8 cellular contexts compared by ENCODE assay signal in the genomic region with DNA sequence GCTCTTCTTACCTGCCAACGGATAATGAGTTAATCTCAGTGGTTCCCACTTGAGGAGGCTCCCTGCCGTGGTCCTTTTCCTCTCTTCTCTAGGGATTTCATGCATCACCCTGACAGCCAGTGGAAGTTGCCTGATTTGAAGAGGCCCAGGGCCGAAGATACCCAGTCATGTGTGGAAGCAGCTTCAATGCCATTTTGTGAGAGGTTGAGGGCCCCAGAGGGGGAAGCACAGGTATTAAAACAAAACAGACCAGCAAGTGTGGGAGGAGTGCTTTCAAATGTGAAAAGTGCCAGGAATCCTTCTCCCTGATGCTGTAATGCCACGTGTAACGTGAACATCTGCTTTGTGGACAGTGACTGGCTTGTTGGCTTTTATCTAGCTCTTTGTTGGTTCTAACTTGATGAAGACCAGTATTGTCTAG. TPM values are rescaled to one million over a fixed set of nuclear protein-coding genes. Genes with fewer than 3 reads are reported as not detected.
DNase-seq lines count a peak whose midpoint lies in the region; ATAC-seq and TF ChIP-seq lines count a peak whose summit lies in the region.

No MANE protein-coding gene starts in this region.

- no peaks in the 10 kb centered on the region for H3K9me3 Mint-ChIP-seq in neural crest cell

- intact Hi-C loops in colonic mucosa (cut with DNase I) = loop anchor here (5.0 kb wide), 1 partner anchor 788 kb away; a partner anchor contains a TSS

- DNase-seq in Ammon's horn (ENCODE audit: low spot score) (peak; percentile 87), NCI-H187 treated with DMSO at 0.1 percent for 48 hours (lab: John Stamatoyannopoulos, UW) (peak; percentile 42), colonic mucosa (no peak), neural crest cell (ENCODE audit: low read depth, low spot score) (no peak), SIG-M5 treated with dmso at 0.1 percent for 504 hours (lab: John Stamatoyannopoulos, UW; ENCODE audit: unreplicated experiment) (no peak), NCI-H1436 (lab: John Stamatoyannopoulos, UW) (no peak), NCI-H526 treated with DMSO at 0.1 percent for 48 hours (lab: John Stamatoyannopoulos, UW) (no peak)

- no peaks in the 10 kb centered on the region for H3K9me3 ChIP-seq in colonic mucosa

- TF ChIP-seq CTCF in colonic mucosa (IDR thresholded peaks at IDR 0.05) = no peak
- TF ChIP-seq CTCF in neural crest cell (conservative IDR thresholded peaks at IDR 0.05) = no peak

- H3K27ac Mint-ChIP-seq in neural crest cell (ENCODE audit: unreplicated experiment) = no peak overlapping the region

- peaks cover 10% of the 10 kb centered on the region for H3K4me1 Mint-ChIP-seq in neural crest cell

- ATAC-seq in GM18517 (IDR thresholded peaks at IDR 0.05; ENCODE audit: unreplicated experiment) = no peak

- no peaks in the 10 kb centered on the region for H3K36me3 ChIP-seq in colonic mucosa

- peak overlapping the region; percentile 96 for H3K27ac ChIP-seq in colonic mucosa

- H3K36me3 Mint-ChIP-seq in neural crest cell (ENCODE audit: low read depth) = no peaks in the 10 kb centered on the region

- peak overlapping the region; percentile 84 for H3K4me3 ChIP-seq in colonic mucosa

- no peaks in the 10 kb centered on the region for H3K27me3 ChIP-seq in colonic mucosa

- peaks cover 32% of the 10 kb centered on the region for H3K27me3 Mint-ChIP-seq in neural crest cell (ENCODE audit: low read depth)

- H3K4me1 ChIP-seq in colonic mucosa = no peaks in the 10 kb centered on the region

- peak overlapping the region; percentile 94 for H3K4me3 Mint-ChIP-seq in neural crest cell

- H3K9ac ChIP-seq in colonic mucosa (ENCODE audit: low read depth in 2 of 2, low read length in 2 of 2) = peak overlapping the region; percentile 25 to 90

RNA-seq across cellular contexts. Expression of a gene that starts 1.5 kb away (rescaled TPM):
- total RNA-seq in colonic mucosa (10 to 100 TPM; 13.3 to 45.6 TPM), neural crest cell (1.4 and 1.8 TPM in 2 replicates)

RNA-seq across cellular contexts. Expression of a gene that starts 53.5 kb away (rescaled TPM):
- total RNA-seq in colonic mucosa (10 to 100 TPM in 1 of 2 donors, 1 to 10 TPM in 1; 5.7 to 10.4 TPM), neural crest cell (14.6 and 15.2 TPM in 2 replicates)

RNA-seq across cellular contexts. Expression of a gene that starts 56.2 kb away (rescaled TPM):
- 100 to 1,000 TPM in 1 of 2 donors, 10 to 100 TPM in 1; 91.0 to 148 TPM for total RNA-seq in colonic mucosa
- total RNA-seq in neural crest cell = 99.4 and 102 TPM in 2 replicates

Comparison
In these comparisons a context has a peak if more than half of its experiments do, and no peak if none do; other contexts are left out.
1. DNase-seq: peak in Ammon's horn (single experiment) and NCI-H187 treated with DMSO at 0.1 percent for 48 hours (single experiment); none in colonic mucosa (single experiment), neural crest cell (single experiment), SIG-M5 treated with dmso at 0.1 percent for 504 hours (single experiment), NCI-H1436 (single experiment) and NCI-H526 treated with DMSO at 0.1 percent for 48 hours (single experiment).